16 cellular contexts compared by ENCODE assay signal in genomic region chr12:131130311-131130911, GRCh38.
DNase-seq lines count a peak whose midpoint lies in the region; ATAC-seq and TF ChIP-seq lines count a peak whose summit lies in the region.
"Had no signal": no experiment of that assay in that cellular context is flagged by ENCODE, and none has a peak within 500 bp of the region (broad histone marks: within the 10 kb centered on the region; RNA-seq: fewer than 3 reads in every experiment).

No MANE protein-coding gene starts in this region.

- no peaks in the 10 kb centered on the region for H3K9me3 ChIP-seq in neuronal stem cell (replicated peaks in 1 of 2; ENCODE audit: control insufficient read depth in 2 of 2, insufficient read depth in 1 of 2, low read depth in 1 of 2, low read length in 2 of 2)
- H3K9me3 ChIP-seq: BE2C had no signal

- DNase-seq in activated CD4-positive, alpha-beta memory T cell treated with anti-CD3 and anti-CD28 coated beads, Interleukin-2, amount 10 ng/mL, durations not matched to agents 7 days and 5 days, result peak; percentile 14
- no peak for DNase-seq in activated CD4-positive, alpha-beta memory T cell treated with anti-CD3 and anti-CD28 coated beads for 36 hours
- DNase-seq in chondrocyte (ENCODE audit: low spot score) (peak; percentile 82), neuronal stem cell (ENCODE audit: low spot score) (no peak), ureter (ENCODE audit: low spot score) (peak; percentile 26), H7 (no peak), EL (no peak)
- DNase-seq: 8988T; Calu3; CD4-positive, alpha-beta T cell; DMS53; H9; NCI-H187; SIG-M5 had no signal

- no peak overlapping the region for H3K27ac ChIP-seq in neuronal stem cell (replicated peaks; ENCODE audit: low read length)

- H3K9ac ChIP-seq in neuronal stem cell (ENCODE audit: low read depth, low read length, poor library complexity), result no peak overlapping the region

- peak overlapping the region; percentile 76 for H2AK5ac ChIP-seq in neuronal stem cell (ENCODE audit: low read depth, low read length)

- peaks cover 6% of the 10 kb centered on the region for H3K9me3 Mint-ChIP-seq in activated CD4-positive, alpha-beta memory T cell treated with anti-CD3 and anti-CD28 coated beads, Interleukin-2, amount 10 ng/mL, durations not matched to agents 7 days and 5 days
- H3K9me3 Mint-ChIP-seq in activated CD4-positive, alpha-beta memory T cell treated with anti-CD3 and anti-CD28 coated beads for 36 hours, result no peaks in the 10 kb centered on the region
- no peaks in the 10 kb centered on the region for H3K9me3 Mint-ChIP-seq in chondrocyte (ENCODE audit: low read depth)
- H3K9me3 Mint-ChIP-seq: CD4-positive, alpha-beta T cell had no signal

- peak overlapping the region; percentile 81 for H3K18ac ChIP-seq in neuronal stem cell (ENCODE audit: low read length)

- H3K4me3 Mint-ChIP-seq in activated CD4-positive, alpha-beta memory T cell treated with anti-CD3 and anti-CD28 coated beads, Interleukin-2, amount 10 ng/mL, durations not matched to agents 7 days and 5 days, result no peak overlapping the region
- H3K4me3 Mint-ChIP-seq in activated CD4-positive, alpha-beta memory T cell treated with anti-CD3 and anti-CD28 coated beads for 36 hours, result no peak overlapping the region
- H3K4me3 Mint-ChIP-seq in chondrocyte (ENCODE audit: unreplicated experiment), result no peak overlapping the region
- H3K4me3 Mint-ChIP-seq: CD4-positive, alpha-beta T cell; H9 had no signal

- no peak overlapping the region for H3K4ac ChIP-seq in neuronal stem cell (ENCODE audit: low read length)

- peaks cover 2 to 4% of the 10 kb centered on the region in 2 donors for H3K4me1 ChIP-seq in neuronal stem cell (ENCODE audit: control insufficient read depth in 2 of 2, insufficient read depth in 1 of 2, low read depth in 1 of 2, low read length in 2 of 2)

- H3K36me3 ChIP-seq in neuronal stem cell (replicated peaks in 1 of 2; ENCODE audit: control insufficient read depth in 2 of 2, insufficient read depth in 2 of 2, low read length in 2 of 2) (no peaks in the 10 kb centered on the region), H7 (replicated peaks; ENCODE audit: control insufficient read depth, insufficient read depth, low read length) (no peaks in the 10 kb centered on the region)
- H3K36me3 ChIP-seq: BE2C had no signal

- peak overlapping the region; percentile 10 for H3K23ac ChIP-seq in neuronal stem cell (ENCODE audit: low read depth, low read length, poor library complexity)

- H2AFZ ChIP-seq in neuronal stem cell (ENCODE audit: low read length), result no peak overlapping the region

- H3K27me3 ChIP-seq in neuronal stem cell (ENCODE audit: control insufficient read depth in 3 of 3, insufficient read depth in 3 of 3, low read depth in 1 of 3, low read length in 3 of 3) (no peaks in the 10 kb centered on the region), H7 (ENCODE audit: control insufficient read depth, insufficient read depth, low read length) (no peaks in the 10 kb centered on the region)
- H3K27me3 ChIP-seq: BE2C had no signal

- H2BK15ac ChIP-seq in neuronal stem cell (ENCODE audit: low read length), result peak overlapping the region; percentile 61

- H3K4me3 ChIP-seq in neuronal stem cell (ENCODE audit: low read length in 2 of 2), result no peak overlapping the region
- no peak overlapping the region for H3K4me3 ChIP-seq in H7 (ENCODE audit: insufficient read depth, low read depth, low read length)

- H3K27me3 Mint-ChIP-seq in activated CD4-positive, alpha-beta memory T cell treated with anti-CD3 and anti-CD28 coated beads, Interleukin-2, amount 10 ng/mL, durations not matched to agents 7 days and 5 days, result no peaks in the 10 kb centered on the region
- no peaks in the 10 kb centered on the region for H3K27me3 Mint-ChIP-seq in activated CD4-positive, alpha-beta memory T cell treated with anti-CD3 and anti-CD28 coated beads for 36 hours
- peaks cover 10% of the 10 kb centered on the region for H3K27me3 Mint-ChIP-seq in chondrocyte (ENCODE audit: low read depth)
- H3K27me3 Mint-ChIP-seq: CD4-positive, alpha-beta T cell had no signal

- intact Hi-C loops in activated CD4-positive, alpha-beta memory T cell treated with anti-CD3 and anti-CD28 coated beads for 36 hours (cut with micrococcal nuclease), result loop anchor here (10.0 kb wide), 1 partner anchor 216 kb away; no protein-coding TSS in a partner anchor

- H3K14ac ChIP-seq in neuronal stem cell (ENCODE audit: low read length), result peak overlapping the region; percentile 50

- no peak overlapping the region for H4K91ac ChIP-seq in neuronal stem cell (ENCODE audit: low read depth, low read length, poor library complexity)

- TF ChIP-seq CTCF in chondrocyte (IDR thresholded peaks at IDR 0.05), result no peak

- no peaks in the 10 kb centered on the region for H3K4me1 Mint-ChIP-seq in activated CD4-positive, alpha-beta memory T cell treated with anti-CD3 and anti-CD28 coated beads, Interleukin-2, amount 10 ng/mL, durations not matched to agents 7 days and 5 days
- no peaks in the 10 kb centered on the region for H3K4me1 Mint-ChIP-seq in activated CD4-positive, alpha-beta memory T cell treated with anti-CD3 and anti-CD28 coated beads for 36 hours (ENCODE audit: low read depth)
- H3K4me1 Mint-ChIP-seq in chondrocyte (ENCODE audit: low read depth), result peaks cover 10% of the 10 kb centered on the region

- ATAC-seq in HG03342 (IDR thresholded peaks at IDR 0.05; ENCODE audit: unreplicated experiment), result no peak

- H3K4me2 ChIP-seq in neuronal stem cell (ENCODE audit: insufficient read depth, low read length, poor library complexity, severe bottlenecking), result no peak overlapping the region

- CTCF ChIA-PET in activated CD4-positive, alpha-beta memory T cell treated with anti-CD3 and anti-CD28 coated beads, Interleukin-2, amount 10 ng/mL, durations not matched to agents 7 days and 5 days (lab: Charles Lee), result interaction anchor here (0.7 to 5.6 kb wide), 2 partner anchors 25 to 304 kb away, joined by 3 to 86 read pairs; no protein-coding TSS in a partner anchor
- CTCF ChIA-PET in activated CD4-positive, alpha-beta memory T cell treated with anti-CD3 and anti-CD28 coated beads for 36 hours (lab: Charles Lee), result interaction anchor here (6.0 kb wide), 1 partner anchor 25 kb away, joined by 197 read pairs; no protein-coding TSS in a partner anchor

- no peaks in the 10 kb centered on the region for H3K79me1 ChIP-seq in neuronal stem cell (ENCODE audit: low read depth, low read length)

- peaks cover 3% of the 10 kb centered on the region for H3K36me3 Mint-ChIP-seq in activated CD4-positive, alpha-beta memory T cell treated with anti-CD3 and anti-CD28 coated beads, Interleukin-2, amount 10 ng/mL, durations not matched to agents 7 days and 5 days (ENCODE audit: low read depth)
- no peaks in the 10 kb centered on the region for H3K36me3 Mint-ChIP-seq in activated CD4-positive, alpha-beta memory T cell treated with anti-CD3 and anti-CD28 coated beads for 36 hours
- H3K36me3 Mint-ChIP-seq in chondrocyte (ENCODE audit: low read depth), result no peaks in the 10 kb centered on the region

- no peak overlapping the region for H3K27ac Mint-ChIP-seq in activated CD4-positive, alpha-beta memory T cell treated with anti-CD3 and anti-CD28 coated beads, Interleukin-2, amount 10 ng/mL, durations not matched to agents 7 days and 5 days
- no peak overlapping the region for H3K27ac Mint-ChIP-seq in activated CD4-positive, alpha-beta memory T cell treated with anti-CD3 and anti-CD28 coated beads for 36 hours
- no peak overlapping the region for H3K27ac Mint-ChIP-seq in chondrocyte (ENCODE audit: unreplicated experiment)
- H3K27ac Mint-ChIP-seq: CD4-positive, alpha-beta T cell had no signal

- no peak overlapping the region for H4K8ac ChIP-seq in neuronal stem cell (ENCODE audit: low read depth, low read length)

- peak overlapping the region; percentile 47 for H2BK120ac ChIP-seq in neuronal stem cell (ENCODE audit: low read depth, low read length)

- H2BK5ac ChIP-seq in neuronal stem cell (ENCODE audit: low read length), result no peak overlapping the region

- WGBS in neuronal stem cell (ENCODE audit: extremely low coverage in 2 of 2, insufficient read length in 2 of 2, insufficient replicate concordance in 1 of 2), 2 donors, result no CpG with 5 or more reads among the region's 30 CpGs

- H2BK12ac ChIP-seq in neuronal stem cell (ENCODE audit: low read length), result no peak overlapping the region

- POLR2A ChIA-PET in activated CD4-positive, alpha-beta memory T cell treated with anti-CD3 and anti-CD28 coated beads, Interleukin-2, amount 10 ng/mL, durations not matched to agents 7 days and 5 days (lab: Charles Lee), result no interaction called here
- POLR2A ChIA-PET in activated CD4-positive, alpha-beta memory T cell treated with anti-CD3 and anti-CD28 coated beads for 36 hours (lab: Charles Lee), result no interaction called here

Comparison
In these comparisons a context has a peak if more than half of its experiments do, and no peak if none do; other contexts are left out.
1. DNase-seq: peak in activated CD4-positive, alpha-beta memory T cell treated with anti-CD3 and anti-CD28 coated beads, Interleukin-2, amount 10 ng/mL, durations not matched to agents 7 days and 5 days (single experiment), chondrocyte (single experiment) and ureter (single experiment); none in activated CD4-positive, alpha-beta memory T cell treated with anti-CD3 and anti-CD28 coated beads for 36 hours (single experiment), neuronal stem cell (single experiment), H7 (single experiment) and EL (single experiment).